In genomic region chr11:60345489-60345888, GRCh38 we compare ENCODE assay signal across 9 cellular contexts. TPM values are rescaled to one million over a fixed set of nuclear protein-coding genes. Genes with fewer than 3 reads are reported as not detected.
DNase-seq lines count a peak whose midpoint lies in the region; ATAC-seq, FAIRE-seq and TF ChIP-seq lines count a peak whose summit lies in the region.
"Had no signal": no experiment of that assay in that cellular context is flagged by ENCODE, and none has a peak within 500 bp of the region (broad histone marks: within the 10 kb centered on the region; RNA-seq: fewer than 3 reads in every experiment).

No MANE protein-coding gene starts in this region.

- H3K4me1 Mint-ChIP-seq in activated T-cell treated with anti-CD3 and anti-CD28 coated beads, Interleukin-2, amount 50 U/mL, for 24 hours (ENCODE audit: low read depth) = no peaks in the 10 kb centered on the region

- FAIRE-seq in endothelial cell of umbilical vein (lab: Jason Lieb, UNC) = peak; percentile 77
- FAIRE-seq: G401.6 had no signal

- TF ChIP-seq CTCF in NB4 (IDR thresholded peaks at IDR 0.05; ENCODE audit: low read depth, low read length) (peak; percentile 84), endothelial cell of umbilical vein (IDR thresholded peaks at IDR 0.05; ENCODE audit: extremely low read depth in 1 of 2, insufficient read depth in 1 of 2, low read depth in 1 of 2, low read length in 2 of 2) (peak; percentile 46 to 50)

- H3K27ac Mint-ChIP-seq in activated T-cell treated with anti-CD3 and anti-CD28 coated beads, Interleukin-2, amount 50 U/mL, for 24 hours = no peak overlapping the region

- H3K79me2 ChIP-seq in endothelial cell of umbilical vein (ENCODE audit: control insufficient read depth, insufficient read depth, low read length) = no peaks in the 10 kb centered on the region

- H3K4me3 ChIP-seq in NB4 (ENCODE audit: low read depth, low read length) = no peak overlapping the region
- H3K4me3 ChIP-seq in endothelial cell of umbilical vein (replicated peaks in 1 of 3; ENCODE audit: insufficient read depth in 1 of 3, low read depth in 1 of 3, low read length in 3 of 3) = no peak overlapping the region

- peaks cover 54% of the 10 kb centered on the region for H3K27me3 Mint-ChIP-seq in activated T-cell treated with anti-CD3 and anti-CD28 coated beads, Interleukin-2, amount 50 U/mL, for 24 hours

- no peak overlapping the region for H3K4me2 ChIP-seq in endothelial cell of umbilical vein (ENCODE audit: insufficient read depth, low read length)

- intact Hi-C loops in endothelial cell of umbilical vein (cut with micrococcal nuclease) = loop anchor here (1.0 to 2.0 kb wide), 2 partner anchors 80 to 177 kb away; no protein-coding TSS in a partner anchor

- H3K36me3 ChIP-seq in endothelial cell of umbilical vein (ENCODE audit: control insufficient read depth in 2 of 2, extremely low read depth in 1 of 2, insufficient read depth in 2 of 2, low read length in 2 of 2) = no peaks in the 10 kb centered on the region

- TF ChIP-seq POLR2A in NB4 (IDR thresholded peaks at IDR 0.05; ENCODE audit: extremely low read depth, insufficient read length) (no peak), endothelial cell of umbilical vein (IDR thresholded peaks at IDR 0.05; ENCODE audit: low read depth, low read length) (no peak)

- H2AFZ ChIP-seq in endothelial cell of umbilical vein (ENCODE audit: low read depth, low read length) = no peak overlapping the region

- H3K9me3 ChIP-seq in endothelial cell of umbilical vein (replicated peaks; ENCODE audit: control insufficient read depth, insufficient read depth, low read length) = no peaks in the 10 kb centered on the region

- ATAC-seq in HG03025 (IDR thresholded peaks at IDR 0.05; ENCODE audit: low FRiP score, unreplicated experiment) = no peak
- ATAC-seq in HG03432 (IDR thresholded peaks at IDR 0.05; ENCODE audit: unreplicated experiment) = no peak

- no peaks in the 10 kb centered on the region for H3K9me1 ChIP-seq in endothelial cell of umbilical vein (replicated peaks; ENCODE audit: control insufficient read depth, extremely low read depth, insufficient read depth, low read length)

- H3K4me3 Mint-ChIP-seq in activated T-cell treated with anti-CD3 and anti-CD28 coated beads, Interleukin-2, amount 50 U/mL, for 24 hours = no peak overlapping the region

- POLR2A ChIA-PET in endothelial cell of umbilical vein (lab: Charles Lee) = no interaction called here

- no peaks in the 10 kb centered on the region for H3K36me3 Mint-ChIP-seq in activated T-cell treated with anti-CD3 and anti-CD28 coated beads, Interleukin-2, amount 50 U/mL, for 24 hours (ENCODE audit: low read depth)

- no peak overlapping the region for H3K9ac ChIP-seq in endothelial cell of umbilical vein (replicated peaks; ENCODE audit: extremely low read depth, insufficient read depth, low read length)

- H3K27me3 ChIP-seq in endothelial cell of umbilical vein (ENCODE audit: control insufficient read depth in 2 of 2, insufficient read depth in 2 of 2, low read length in 2 of 2) = peaks cover 25 to 26% of the 10 kb centered on the region in 2 experiments

- BruUV-seq in endothelial cell of umbilical vein (replicated peaks; lab: Mats Ljungman, UMichigan) = no TSS peak

- CTCF ChIA-PET in endothelial cell of umbilical vein (lab: Charles Lee) = interaction anchor here (0.6 to 8.5 kb wide), 19 partner anchors 10 to 676 kb away, joined by 3 to 85 read pairs (median 6); partner anchors contain the start of gene MS4A6A

- no peaks in the 10 kb centered on the region for H3K9me3 Mint-ChIP-seq in activated T-cell treated with anti-CD3 and anti-CD28 coated beads, Interleukin-2, amount 50 U/mL, for 24 hours

- H3K4me1 ChIP-seq in endothelial cell of umbilical vein (ENCODE audit: control insufficient read depth, extremely low read depth, insufficient read depth, low read length) = no peaks in the 10 kb centered on the region

- H4K20me1 ChIP-seq in endothelial cell of umbilical vein (replicated peaks; ENCODE audit: control insufficient read depth, extremely low read depth, insufficient read depth, low read length) = no peaks in the 10 kb centered on the region

- dilution Hi-C loops in endothelial cell of umbilical vein (cut with MboI; ENCODE audit: extremely low pct_ligation_motif_present, low sequenced_read_pairs) = no loop called here

- DNase-seq in activated T-cell treated with anti-CD3 and anti-CD28 coated beads for 48 hours (ENCODE audit: low read depth) (peak; percentile 8), NB4 (ENCODE audit: low read depth) (peak; percentile 62), endothelial cell of umbilical vein (ENCODE audit: low read depth, low spot score) (peak; percentile 54), SHP77 treated with DMSO at 0.1 percent for 48 hours (lab: John Stamatoyannopoulos, UW) (no peak)
- no peak for DNase-seq in activated T-cell treated with anti-CD3 and anti-CD28 coated beads, Interleukin-2, amount 50 U/mL, for 24 hours
- peak; percentile 6 for DNase-seq in stimulated activated CD4-positive, alpha-beta T cell treated with anti-CD3 and anti-CD28 coated beads, Interleukin-4, amount 100 ng/mL, for 1 hour

- H3K27ac ChIP-seq in endothelial cell of umbilical vein (ENCODE audit: insufficient read depth, low read depth, low read length) = no peak overlapping the region

TF ChIP-seq in endothelial cell of umbilical vein, 7 proteins besides CTCF, POLR2A, EP300 and RAD21:
- TF ChIP-seq FOS (IDR thresholded peaks at IDR 0.05; ENCODE audit: borderline replicate concordance, insufficient read depth, low read length) = no peak

RNA-seq across cellular contexts. Expression of gene MS4A6E, which starts 18.4 kb away (rescaled TPM):
- not detected in 2 replicates for total RNA-seq in endothelial cell of umbilical vein
- polyA plus RNA-seq in endothelial cell of umbilical vein = not detected in 2 replicates
- polyA plus RNA-seq in endothelial cell of umbilical vein (2011; cell fraction: cytosol; rRNA removed) = not detected in 2 replicates
- polyA plus RNA-seq in endothelial cell of umbilical vein (2011; cell fraction: nucleus; rRNA removed) = not detected in 2 replicates
- not detected in 2 replicates for polyA plus RNA-seq in endothelial cell of umbilical vein (2012)
- polyA minus RNA-seq in endothelial cell of umbilical vein = not detected in 2 replicates
- polyA minus RNA-seq in endothelial cell of umbilical vein (2011; cell fraction: cytosol; rRNA and poly(A)+ RNA removed) = not detected
- polyA minus RNA-seq in endothelial cell of umbilical vein (2011; cell fraction: nucleus; rRNA and poly(A)+ RNA removed) = not detected in 2 replicates

RNA-seq across cellular contexts. Expression of gene MS4A7, which starts 32.8 kb away (rescaled TPM):
- not detected in 2 replicates for total RNA-seq in endothelial cell of umbilical vein
- 0.04 TPM in 1 of 2 replicates, not detected in the other for polyA plus RNA-seq in endothelial cell of umbilical vein
- polyA plus RNA-seq in endothelial cell of umbilical vein (2011; cell fraction: cytosol; rRNA removed) = not detected in 2 replicates
- polyA plus RNA-seq in endothelial cell of umbilical vein (2011; cell fraction: nucleus; rRNA removed) = not detected in 2 replicates
- not detected in 2 replicates for polyA plus RNA-seq in endothelial cell of umbilical vein (2012)
- polyA minus RNA-seq in endothelial cell of umbilical vein = not detected in 2 replicates
- not detected for polyA minus RNA-seq in endothelial cell of umbilical vein (2011; cell fraction: cytosol; rRNA and poly(A)+ RNA removed)
- polyA minus RNA-seq in endothelial cell of umbilical vein (2011; cell fraction: nucleus; rRNA and poly(A)+ RNA removed) = not detected in 2 replicates

RNA-seq across cellular contexts. Expression of gene MS4A14, which starts 50.8 kb away (rescaled TPM):
- not detected in 2 replicates for total RNA-seq in endothelial cell of umbilical vein
- polyA plus RNA-seq in endothelial cell of umbilical vein = not detected in 2 replicates
- not detected in 2 replicates for polyA plus RNA-seq in endothelial cell of umbilical vein (2011; cell fraction: cytosol; rRNA removed)
- polyA plus RNA-seq in endothelial cell of umbilical vein (2011; cell fraction: nucleus; rRNA removed) = not detected in 2 replicates
- polyA plus RNA-seq in endothelial cell of umbilical vein (2012) = not detected in 2 replicates
- polyA minus RNA-seq in endothelial cell of umbilical vein = not detected in 2 replicates
- polyA minus RNA-seq in endothelial cell of umbilical vein (2011; cell fraction: cytosol; rRNA and poly(A)+ RNA removed) = not detected
- polyA minus RNA-seq in endothelial cell of umbilical vein (2011; cell fraction: nucleus; rRNA and poly(A)+ RNA removed) = not detected in 2 replicates

Comparison
In these comparisons a context has a peak if more than half of its experiments do, and no peak if none do; other contexts are left out.
1. DNase-seq: peak in activated T-cell treated with anti-CD3 and anti-CD28 coated beads for 48 hours (single experiment), NB4 (single experiment), endothelial cell of umbilical vein (single experiment) and stimulated activated CD4-positive, alpha-beta T cell treated with anti-CD3 and anti-CD28 coated beads, Interleukin-4, amount 100 ng/mL, for 1 hour (single experiment); none in activated T-cell treated with anti-CD3 and anti-CD28 coated beads, Interleukin-2, amount 50 U/mL, for 24 hours (single experiment) and SHP77 treated with DMSO at 0.1 percent for 48 hours (single experiment).